In genomic region chr3:34106879-34107278, GRCh38 we compare ENCODE assay signal across 9 cellular contexts.
DNase-seq lines count a peak whose midpoint lies in the region; ATAC-seq and FAIRE-seq lines count a peak whose summit lies in the region.
"Had no signal": no experiment of that assay in that cellular context is flagged by ENCODE, and none has a peak within 500 bp of the region (broad histone marks: within the 10 kb centered on the region; RNA-seq: fewer than 3 reads in every experiment).

No MANE protein-coding gene starts in this region.

- WGBS in small intestine, 3 donors = 39 to 47% (median 42%) methylated on average over 2 of the region's 2 CpGs

- H3K9me3 ChIP-seq in small intestine (ENCODE audit: control insufficient read depth, low read depth) = no peaks in the 10 kb centered on the region
- H3K9me3 ChIP-seq in CD4-positive, alpha-beta memory T cell (ENCODE audit: control insufficient read depth in 1 of 2, low read length in 2 of 2) = no peaks in the 10 kb centered on the region

- no peaks in the 10 kb centered on the region for H3K36me3 ChIP-seq in small intestine (ENCODE audit: control insufficient read depth in 2 of 2, insufficient read depth in 2 of 2, low read length in 2 of 2)
- no peaks in the 10 kb centered on the region for H3K36me3 ChIP-seq in CD4-positive, alpha-beta memory T cell (ENCODE audit: insufficient read depth, low read length)

- H3K4me1 ChIP-seq in small intestine (ENCODE audit: control insufficient read depth in 2 of 2, insufficient read depth in 1 of 2, low read depth in 1 of 2, low read length in 1 of 2) = no peaks in the 10 kb centered on the region
- no peaks in the 10 kb centered on the region for H3K4me1 ChIP-seq in CD4-positive, alpha-beta memory T cell (ENCODE audit: insufficient read depth, low read length)

- H3K27me3 ChIP-seq in small intestine (ENCODE audit: control insufficient read depth in 2 of 2, insufficient read depth in 2 of 2, low read length in 2 of 2) = no peaks in the 10 kb centered on the region
- no peaks in the 10 kb centered on the region for H3K27me3 ChIP-seq in CD4-positive, alpha-beta memory T cell (ENCODE audit: insufficient read depth, low read length)

- H3K4me1 Mint-ChIP-seq in CD4-positive, alpha-beta memory T cell = no peaks in the 10 kb centered on the region
- H3K4me1 Mint-ChIP-seq: central memory CD8-positive, alpha-beta T cell had no signal

- DNase-seq in stimulated activated CD4-positive, alpha-beta T cell treated with anti-CD3 and anti-CD28 coated beads, Interleukin-15, amount 100 ng/mL, for 24 hours = peak; percentile 13
- DNase-seq in stimulated activated CD4-positive, alpha-beta T cell treated with anti-CD3 and anti-CD28 coated beads, Interleukin-12 subunit alpha, Interleukin-12 subunit beta, amount 100 ng/mL, for 4 hours = no peak
- DNase-seq in NCI-H526 (lab: John Stamatoyannopoulos, UW) = peak; percentile 7 to 68
- DNase-seq in ecto neural progenitor cell (ENCODE audit: low spot score) = peak; percentile 58
- DNase-seq in small intestine = peak; percentile 52
- no peak for DNase-seq in CD4-positive, alpha-beta memory T cell
- no peak for DNase-seq in DMS153 treated with DMSO at 0.1 percent for 48 hours (lab: John Stamatoyannopoulos, UW; ENCODE audit: unreplicated experiment)

- no peak for FAIRE-seq in small intestine (lab: Jason Lieb, UNC)

- peaks cover 0 to 4% (median 0%) of the 10 kb centered on the region in 8 donors for H3K9me3 Mint-ChIP-seq in CD4-positive, alpha-beta memory T cell
- H3K9me3 Mint-ChIP-seq: central memory CD8-positive, alpha-beta T cell had no signal

- CTCF ChIA-PET in CD4-positive, alpha-beta memory T cell (lab: Charles Lee; ENCODE audit: partially characterized antibody) = no interaction called here

- intact Hi-C loops in CD4-positive, alpha-beta memory T cell (cut with micrococcal nuclease) = no loop called here

- POLR2A ChIA-PET in CD4-positive, alpha-beta memory T cell (lab: Charles Lee; ENCODE audit: partially characterized antibody) = no interaction called here

- peak; percentile 37 for ATAC-seq in HG02623 (IDR thresholded peaks at IDR 0.05; ENCODE audit: unreplicated experiment)

- H3K27ac ChIP-seq in small intestine (ENCODE audit: low read depth in 1 of 2, low read length in 1 of 2) = no peak overlapping the region
- no peak overlapping the region for H3K27ac ChIP-seq in CD4-positive, alpha-beta memory T cell (ENCODE audit: low read depth, low read length)

- no peak overlapping the region for H3K27ac Mint-ChIP-seq in CD4-positive, alpha-beta memory T cell

- H3K36me3 Mint-ChIP-seq in CD4-positive, alpha-beta memory T cell = no peaks in the 10 kb centered on the region

- no peak overlapping the region for H3K4me3 Mint-ChIP-seq in CD4-positive, alpha-beta memory T cell
- H3K4me3 Mint-ChIP-seq: central memory CD8-positive, alpha-beta T cell had no signal

- H3K4me3 ChIP-seq in small intestine (ENCODE audit: low read depth in 1 of 2, low read length in 2 of 2) = no peak overlapping the region
- H3K4me3 ChIP-seq in CD4-positive, alpha-beta memory T cell (ENCODE audit: low read length in 2 of 2) = no peak overlapping the region

- peaks cover 0 to 13% of the 10 kb centered on the region in 2 donors for H3K27me3 Mint-ChIP-seq in CD4-positive, alpha-beta memory T cell

Comparison
In these comparisons a context has a peak if more than half of its experiments do, and no peak if none do; other contexts are left out.
1. DNase-seq: peak in stimulated activated CD4-positive, alpha-beta T cell treated with anti-CD3 and anti-CD28 coated beads, Interleukin-15, amount 100 ng/mL, for 24 hours (single experiment), NCI-H526 (2 of 2), ecto neural progenitor cell (single experiment) and small intestine (single experiment); none in stimulated activated CD4-positive, alpha-beta T cell treated with anti-CD3 and anti-CD28 coated beads, Interleukin-12 subunit alpha, Interleukin-12 subunit beta, amount 100 ng/mL, for 4 hours (single experiment), CD4-positive, alpha-beta memory T cell (0 of 5) and DMS153 treated with DMSO at 0.1 percent for 48 hours (single experiment).